Comparison of ENCODE assay signal across 11 cellular contexts in genomic region chr15:85073556-85074194, GRCh38.
A peak's percentile ranks its signal among the peaks of the same experiment; 100 is the strongest.
DNase-seq lines count a peak whose midpoint lies in the region; ATAC-seq and TF ChIP-seq lines count a peak whose summit lies in the region.
"Had no signal": no experiment of that assay in that cellular context is flagged by ENCODE, and none has a peak within 500 bp of the region (broad histone marks: within the 10 kb centered on the region; RNA-seq: fewer than 3 reads in every experiment).

No MANE protein-coding gene starts in this region.

- TF ChIP-seq CTCF in GM20000 (IDR thresholded peaks at IDR 0.05; ENCODE audit: extremely low read depth, missing control alignments) = no peak
- TF ChIP-seq CTCF in fibroblast of villous mesenchyme (IDR thresholded peaks at IDR 0.05; ENCODE audit: insufficient read depth, low read depth, low read length) = no peak

- peak; percentile 78 for ATAC-seq in GM18498 (IDR thresholded peaks at IDR 0.05; ENCODE audit: unreplicated experiment)
- ATAC-seq: GM23338 had no signal

- H3K4me3 ChIP-seq in fibroblast of villous mesenchyme (ENCODE audit: low read depth, low read length) = no peak overlapping the region
- H3K4me3 ChIP-seq: GM23338 had no signal

- peak; percentile 23 for DNase-seq in GM20000 (ENCODE audit: low spot score)
- peak; percentile 4 for DNase-seq in HK-2 (ENCODE audit: unreplicated experiment)
- DNase-seq in fibroblast of villous mesenchyme (ENCODE audit: low read depth) = peak; percentile 13
- DNase-seq in amygdala (lab: John Stamatoyannopoulos, UW) = no peak
- DNase-seq in globus pallidus (ENCODE audit: low spot score) = no peak
- DNase-seq in UCSD-AML1 (lab: John Stamatoyannopoulos, UW; ENCODE audit: unreplicated experiment) = no peak
- no peak for DNase-seq in SKM-1 (lab: John Stamatoyannopoulos, UW; ENCODE audit: unreplicated experiment)
- DNase-seq: OCI-M1; stimulated activated naive CD4-positive, alpha-beta T cell had no signal

Comparison
In these comparisons a context has a peak if more than half of its experiments do, and no peak if none do; other contexts are left out.
1. DNase-seq: peak in GM20000 (single experiment), HK-2 (single experiment) and fibroblast of villous mesenchyme (single experiment); none in amygdala (0 of 56), globus pallidus (single experiment), UCSD-AML1 (single experiment) and SKM-1 (single experiment).